ENCODE assay signal across 2 cellular contexts in the genomic region with DNA sequence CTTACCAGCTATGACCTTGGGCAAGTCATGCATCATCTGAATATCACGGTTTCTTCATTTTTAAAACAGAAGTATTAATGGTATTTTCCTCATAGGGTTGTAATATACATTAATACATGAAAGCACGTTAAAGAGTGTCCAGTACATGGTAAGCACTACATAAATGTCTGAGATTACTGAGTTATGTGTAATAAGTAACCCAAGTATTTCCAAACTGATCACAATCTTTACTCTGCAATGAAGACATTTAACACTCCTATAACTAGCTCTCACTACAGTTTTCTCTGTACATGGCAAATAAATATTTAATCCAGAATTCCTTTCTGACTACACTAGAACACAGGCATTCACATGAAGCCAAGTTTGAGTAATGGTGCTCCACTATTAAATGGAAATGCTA.
TF ChIP-seq lines count a peak whose summit lies in the region.

No MANE protein-coding gene starts in this region.

TF ChIP-seq in GM12878, 131 proteins besides CTCF, POLR2A, EP300 and RAD21:
- TF ChIP-seq MEF2A (IDR thresholded peaks at IDR 0.05; ENCODE audit: insufficient read depth, low read depth, low read length) (no peak), MTA2 (IDR thresholded peaks at IDR 0.05; ENCODE audit: low read depth) (no peak)
TF ChIP-seq in GM12878: peak in this region for 0.

TF ChIP-seq in liver, 16 proteins besides CTCF, POLR2A, EP300 and RAD21 (continued from another document):
- no peak for TF ChIP-seq FOXA2 (IDR thresholded peaks at IDR 0.05)
- no peak for TF ChIP-seq HNF4G (IDR thresholded peaks at IDR 0.05)
- TF ChIP-seq NR2F2 (IDR thresholded peaks at IDR 0.05), result no peak
- TF ChIP-seq TAF1 (conservative IDR thresholded peaks at IDR 0.05), result no peak
- no peak for TF ChIP-seq RXRA (IDR thresholded peaks at IDR 0.05)
- TF ChIP-seq, protein P1, sequence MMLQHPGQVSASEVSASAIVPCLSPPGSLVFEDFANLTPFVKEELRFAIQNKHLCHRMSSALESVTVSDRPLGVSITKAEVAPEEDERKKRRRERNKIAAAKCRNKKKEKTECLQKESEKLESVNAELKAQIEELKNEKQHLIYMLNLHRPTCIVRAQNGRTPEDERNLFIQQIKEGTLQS (IDR thresholded peaks at IDR 0.05), result no peak
- no peak for TF ChIP-seq ZBTB33 (IDR thresholded peaks at IDR 0.05)
- TF ChIP-seq MAX (IDR thresholded peaks at IDR 0.05), result no peak
- no peak for TF ChIP-seq YY1 (IDR thresholded peaks at IDR 0.05)
- TF ChIP-seq REST (IDR thresholded peaks at IDR 0.05), result no peak
- no peak for TF ChIP-seq HNF4A (conservative IDR thresholded peaks at IDR 0.05)
- no peak for TF ChIP-seq EGR1 (IDR thresholded peaks at IDR 0.05; ENCODE audit: low read depth in 2 of 2)
- no peak for TF ChIP-seq SP1 (IDR thresholded peaks at IDR 0.05)
- TF ChIP-seq GABPA (IDR thresholded peaks at IDR 0.05 in 1 of 2, conservative IDR thresholded peaks at IDR 0.05 in 1 of 2), result no peak
- TF ChIP-seq JUND (IDR thresholded peaks at IDR 0.05), result no peak
